37 cellular contexts compared by ENCODE assay signal in genomic region chr4:86446996-86447395, GRCh38.
"Had no signal": no experiment of that assay in that cellular context is flagged by ENCODE, and none has a peak within 500 bp of the region (broad histone marks: within the 10 kb centered on the region; RNA-seq: fewer than 3 reads in every experiment).

No MANE protein-coding gene starts in this region.

- H3K9me3 Mint-ChIP-seq: activated B cell treated with CpG ODN at 0.5 μM for 24 hours; activated CD4-positive, alpha-beta memory T cell treated with anti-CD3 and anti-CD28 coated beads for 36 hours; activated naive CD4-positive, alpha-beta T cell treated with anti-CD3 and anti-CD28 coated beads, Interleukin-2, amount 10 ng/mL, durations not matched to agents 7 days and 5 days; activated T-helper 1 cell treated with anti-CD3 and anti-CD28 coated beads, Interleukin-12 subunit alpha, Interleukin-12 subunit beta, Interleukin-2, Interleukin-4 antibody, amounts not matched to agents 30 ng/mL and 10 ng/mL and 1 ng/mL, durations not matched to agents 14 hours and 24 hours and 36 hours; activated T-helper 17 cell treated with anti-CD3 and anti-CD28 coated beads, Interleukin-2, amount 50 U/mL, for 72 hours; T-helper 1 cell treated with Interleukin-12 subunit alpha and Interleukin-12 subunit beta and Interleukin-4 antibody, amounts not matched to agents 30 μg/mL and 1 μg/mL, for 36 hours; T-helper 2 cell treated with Interferon-gamma antibody and Interleukin-4, amounts not matched to agents 5 μg/mL and 100 μg/mL, for 36 hours had no signal

- H3K4me1 ChIP-seq: ascending aorta had no signal

- H3K4me1 Mint-ChIP-seq: activated B cell treated with CpG ODN at 0.5 μM for 24 hours; activated naive CD4-positive, alpha-beta T cell treated with anti-CD3 and anti-CD28 coated beads, Interleukin-2, amount 10 ng/mL, durations not matched to agents 7 days and 5 days; activated naive CD8-positive, alpha-beta T cell treated with anti-CD3 and anti-CD28 coated beads for 36 hours; central memory CD8-positive, alpha-beta T cell had no signal

- H3K27me3 ChIP-seq: ascending aorta, cardiac muscle cell had no signal

- FAIRE-seq: bronchial epithelial cell, TTC549 had no signal

- H3K27me3 Mint-ChIP-seq: central memory CD8-positive, alpha-beta T cell had no signal

- H3K36me3 Mint-ChIP-seq: activated CD4-positive, alpha-beta memory T cell treated with anti-CD3 and anti-CD28 coated beads for 36 hours; activated naive CD4-positive, alpha-beta T cell treated with anti-CD3 and anti-CD28 coated beads, Interleukin-2, amount 10 ng/mL, durations not matched to agents 7 days and 5 days; activated naive CD4-positive, alpha-beta T cell treated with anti-CD3 and anti-CD28 coated beads, Interleukin-2, amount 50 U/mL, for 72 hours; activated naive CD8-positive, alpha-beta T cell treated with anti-CD3 and anti-CD28 coated beads for 36 hours had no signal

- H3K4me3 ChIP-seq: ascending aorta, cardiac muscle cell had no signal

- DNase-seq: activated B cell treated with CpG ODN at 0.5 μM for 24 hours; activated CD4-positive, alpha-beta memory T cell treated with anti-CD3 and anti-CD28 coated beads for 36 hours; activated CD4-positive, alpha-beta T cell treated with anti-CD3 and anti-CD28 coated beads for 4 hours; activated CD4-positive, alpha-beta T cell treated with anti-CD3 and anti-CD28 coated beads, Interleukin-2, amount 10 ng/mL, durations not matched to agents 24 days and 14 days; activated CD4-positive, alpha-beta T cell treated with anti-CD3 and anti-CD28 coated beads, Interleukin-2, amount 50 U/mL, for 1 hour; activated CD4-positive, alpha-beta T cell treated with anti-CD3 and anti-CD28 coated beads, Interleukin-2, amount 50 U/mL, for 4 hours; activated CD4-positive, CD25-positive, alpha-beta regulatory T cell treated with anti-CD3 and anti-CD28 coated beads, Interleukin-2, amount 50 U/mL, for 72 hours; activated CD8-positive, alpha-beta memory T cell treated with anti-CD3 and anti-CD28 coated beads, Interleukin-2, amount 50 U/mL, for 4 hours; activated CD8-positive, alpha-beta T cell treated with anti-CD3 and anti-CD28 coated beads for 36 hours; activated effector memory CD4-positive, alpha-beta T cell treated with Interleukin-2 at 50 U/mL for 16 hours; activated gamma-delta T cell; activated naive CD4-positive, alpha-beta T cell treated with anti-CD3 and anti-CD28 coated beads, Interleukin-2, amount 10 ng/mL, durations not matched to agents 7 days and 5 days; activated naive CD4-positive, alpha-beta T cell treated with Interleukin-2 at 50 U/mL for 16 hours; activated naive CD8-positive, alpha-beta T cell treated with anti-CD3 and anti-CD28 coated beads for 36 hours; activated T-cell treated with anti-CD3 and anti-CD28 coated beads for 4 hours; activated T-cell treated with anti-CD3 and anti-CD28 coated beads, Interleukin-2, amount 50 U/mL, for 1 hour; activated T-cell treated with anti-CD3 and anti-CD28 coated beads, Interleukin-2, amount 50 U/mL, for 4 hours; activated T-cell treated with anti-CD3 and anti-CD28 coated beads, Interleukin-2, amount 50 U/mL, for 72 hours; amygdala; anterior cingulate cortex; caudate nucleus; cerebellar nuclear complex; T-helper 1 cell; T-helper 2 cell; T-helper 9 cell had no signal

- H3K4me3 Mint-ChIP-seq: activated B cell treated with CpG ODN at 0.5 μM for 24 hours; activated CD4-positive, alpha-beta memory T cell treated with anti-CD3 and anti-CD28 coated beads for 36 hours; activated CD4-positive, alpha-beta T cell treated with anti-CD3 and anti-CD28 coated beads, Interleukin-2, amount 10 ng/mL, durations not matched to agents 24 days and 14 days; activated CD8-positive, alpha-beta T cell treated with anti-CD3 and anti-CD28 coated beads for 36 hours; activated naive CD4-positive, alpha-beta T cell treated with anti-CD3 and anti-CD28 coated beads, Interleukin-2, amount 10 ng/mL, durations not matched to agents 7 days and 5 days; activated naive CD8-positive, alpha-beta T cell treated with anti-CD3 and anti-CD28 coated beads for 36 hours; activated T-cell treated with anti-CD3 and anti-CD28 coated beads, Interleukin-2, amount 50 U/mL, for 4 hours; activated T-cell treated with anti-CD3 and anti-CD28 coated beads, Interleukin-2, amount 50 U/mL, for 72 hours; activated T-helper 1 cell treated with anti-CD3 and anti-CD28 coated beads, Interleukin-12 subunit alpha, Interleukin-12 subunit beta, Interleukin-2, Interleukin-4 antibody, amounts not matched to agents 30 ng/mL and 10 ng/mL and 1 ng/mL, durations not matched to agents 14 hours and 24 hours and 36 hours; activated T-helper 17 cell treated with anti-CD3 and anti-CD28 coated beads, Interleukin-2, amount 50 U/mL, for 72 hours; brain; central memory CD8-positive, alpha-beta T cell; T-helper 1 cell treated with Interleukin-12 subunit alpha and Interleukin-12 subunit beta and Interleukin-4 antibody, amounts not matched to agents 30 μg/mL and 1 μg/mL, for 36 hours; T-helper 2 cell treated with Interferon-gamma antibody and Interleukin-4, amounts not matched to agents 5 μg/mL and 100 μg/mL, for 36 hours had no signal

- H3K36me3 ChIP-seq: ascending aorta, cardiac muscle cell had no signal

- ATAC-seq: activated CD8-positive, alpha-beta T cell treated with anti-CD3 and anti-CD28 coated beads for 36 hours; activated naive CD4-positive, alpha-beta T cell treated with anti-CD3 and anti-CD28 coated beads, Interleukin-2, amount 50 U/mL, for 72 hours; activated T-cell treated with anti-CD3 and anti-CD28 coated beads, Interleukin-2, amount 50 U/mL, for 4 hours; activated T-cell treated with anti-CD3 and anti-CD28 coated beads, Interleukin-2, amount 50 U/mL, for 72 hours; activated T-helper 17 cell treated with anti-CD3 and anti-CD28 coated beads, Interleukin-2, amount 50 U/mL, for 72 hours had no signal

- H3K27ac Mint-ChIP-seq: activated B cell treated with CpG ODN at 0.5 μM for 24 hours; activated CD4-positive, alpha-beta memory T cell treated with anti-CD3 and anti-CD28 coated beads for 36 hours; activated CD4-positive, alpha-beta T cell treated with anti-CD3 and anti-CD28 coated beads, Interleukin-2, amount 10 ng/mL, durations not matched to agents 24 days and 14 days; activated CD8-positive, alpha-beta T cell treated with anti-CD3 and anti-CD28 coated beads for 36 hours; activated naive CD4-positive, alpha-beta T cell treated with anti-CD3 and anti-CD28 coated beads, Interleukin-2, amount 10 ng/mL, durations not matched to agents 7 days and 5 days; activated naive CD4-positive, alpha-beta T cell treated with anti-CD3 and anti-CD28 coated beads, Interleukin-2, amount 50 U/mL, for 72 hours; activated naive CD8-positive, alpha-beta T cell treated with anti-CD3 and anti-CD28 coated beads for 36 hours; activated T-cell treated with anti-CD3 and anti-CD28 coated beads, Interleukin-2, amount 50 U/mL, for 72 hours; activated T-helper 1 cell treated with anti-CD3 and anti-CD28 coated beads, Interleukin-12 subunit alpha, Interleukin-12 subunit beta, Interleukin-2, Interleukin-4 antibody, amounts not matched to agents 30 ng/mL and 10 ng/mL and 1 ng/mL, durations not matched to agents 14 hours and 24 hours and 36 hours; activated T-helper 17 cell treated with anti-CD3 and anti-CD28 coated beads, Interleukin-2, amount 50 U/mL, for 72 hours; brain; T-helper 1 cell treated with Interleukin-12 subunit alpha and Interleukin-12 subunit beta and Interleukin-4 antibody, amounts not matched to agents 30 μg/mL and 1 μg/mL, for 36 hours; T-helper 2 cell treated with Interferon-gamma antibody and Interleukin-4, amounts not matched to agents 5 μg/mL and 100 μg/mL, for 36 hours had no signal

- H3K27ac ChIP-seq: ascending aorta, cardiac muscle cell, VCaP had no signal
